Comparison of ENCODE assay signal across 8 cellular contexts in genomic region chr1:207321045-207321789, GRCh38. TPM values are rescaled to one million over a fixed set of nuclear protein-coding genes. Genes with fewer than 3 reads are reported as not detected.
A peak's percentile ranks its signal among the peaks of the same experiment; 100 is the strongest.
DNase-seq lines count a peak whose midpoint lies in the region; ATAC-seq and TF ChIP-seq lines count a peak whose summit lies in the region.

Gene CD55 (plus strand): TSS chr1:207321678. CDS start chr1:207321766, 88 bp downstream.

- TF ChIP-seq POLR2A in GM19193 (IDR thresholded peaks at IDR 0.05; ENCODE audit: extremely low read depth, insufficient read depth, insufficient read length), result peak; percentile 88

- no peaks in the 10 kb centered on the region for H3K36me3 ChIP-seq in BJ (ENCODE audit: control insufficient read depth, insufficient read depth, low read length)

- H3K4me3 ChIP-seq in BJ (ENCODE audit: low read depth, low read length), result peak within 1 kb of the TSS; percentile 80

- peak; percentile 38 for TF ChIP-seq CTCF in BJ (IDR thresholded peaks at IDR 0.05; ENCODE audit: insufficient read depth, low read depth, low read length)

- H3K27me3 ChIP-seq in BJ (ENCODE audit: control insufficient read depth, insufficient read depth, low read length), result peaks cover 3% of the 10 kb centered on the region

- CTCF ChIA-PET in BJ (lab: Yijun Ruan, JAX), result interaction anchor here (0.8 to 2.1 kb wide), 7 partner anchors 9 to 265 kb away, joined by 3 to 7 read pairs (median 3); no protein-coding TSS in a partner anchor

- DNase-seq in BJ (ENCODE audit: low read depth), result peak; percentile 90
- peak; percentile 77 for DNase-seq in NCI-H526 treated with DMSO at 0.1 percent for 48 hours (lab: John Stamatoyannopoulos, UW)
- DNase-seq in activated CD4-positive, alpha-beta T cell treated with anti-CD3 and anti-CD28 coated beads, Interleukin-2, amount 50 U/mL, for 24 hours (ENCODE audit: low read depth in 1 of 2, low spot score in 1 of 2), result peak; percentile 87 to 98
- peak; percentile 90 for DNase-seq in dedifferentiated amniotic fluid mesenchymal stem cell (ENCODE audit: extremely low spot score)
- peak; percentile 93 for DNase-seq in left lobe of liver (ENCODE audit: low spot score)
- DNase-seq in stimulated activated CD4-positive, alpha-beta T cell treated with anti-CD3 and anti-CD28 coated beads, Interleukin-2, amount 100 ng/mL, for 4 hours (ENCODE audit: low read depth), result peak; percentile 96

- POLR2A ChIA-PET in BJ (lab: Charles Lee), result interaction anchor here (0.6 to 0.7 kb wide), 3 partner anchors 11 to 295 kb away, joined by 3 to 4 read pairs (median 3); no protein-coding TSS in a partner anchor

- ATAC-seq in HG03439 (IDR thresholded peaks at IDR 0.05; ENCODE audit: unreplicated experiment), result peak; percentile 94
- peak; percentile 90 for ATAC-seq in left lobe of liver

RNA-seq across cellular contexts. Expression of gene CD55, which starts in this region (rescaled TPM):
- 31.0 and 51.0 TPM in 2 replicates for polyA plus RNA-seq in BJ (2011; rRNA removed)
- 6.6 and 6.9 TPM in 2 replicates for polyA minus RNA-seq in BJ (2011; rRNA and poly(A)+ RNA removed)
- total RNA-seq in left lobe of liver, result 9.8 TPM

Comparison
In these comparisons a context has a peak if more than half of its experiments do, and no peak if none do; other contexts are left out.
1. Peak in every context shown above with its lines: DNase-seq, ATAC-seq and H3K4me3 ChIP-seq.